Comparison of ENCODE assay signal across 14 cellular contexts in the genomic region with DNA sequence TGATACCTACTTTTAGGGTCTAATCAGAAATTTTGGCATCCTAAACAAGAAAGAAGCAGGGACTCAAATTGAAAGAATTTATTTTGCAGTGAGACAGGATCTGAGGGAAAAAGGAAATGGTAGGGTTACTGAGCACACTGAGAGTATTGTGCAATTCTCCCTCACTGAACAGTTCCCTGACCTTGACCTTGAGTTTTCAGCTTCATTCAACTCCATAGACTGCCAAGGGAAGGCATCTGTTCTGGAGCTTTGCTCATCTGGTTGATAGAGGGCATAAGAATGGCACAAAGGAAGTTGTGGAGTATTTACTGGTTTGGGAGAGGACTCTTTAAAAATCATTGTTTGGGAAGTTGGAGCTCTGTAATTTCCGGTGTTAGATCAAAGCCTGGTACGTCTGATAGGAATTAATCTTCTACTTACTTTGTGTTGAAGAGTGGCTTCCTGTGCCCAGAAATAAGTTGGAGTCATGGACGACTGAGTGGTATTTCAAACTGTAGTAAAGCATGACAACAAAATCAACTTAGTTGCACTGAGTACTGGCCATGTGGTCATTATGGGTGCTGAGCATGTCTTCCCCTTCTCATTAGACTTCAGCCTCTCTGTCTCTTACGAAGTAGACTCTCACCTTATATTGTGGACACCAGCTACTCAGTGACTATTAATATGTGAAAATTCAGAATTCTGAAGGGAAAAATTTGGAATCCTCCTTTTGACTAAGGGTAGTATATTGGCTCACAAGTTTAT. TPM values are rescaled to one million over a fixed set of nuclear protein-coding genes. Genes with fewer than 3 reads are reported as not detected.
DNase-seq lines count a peak whose midpoint lies in the region; ATAC-seq lines count a peak whose summit lies in the region.
"Had no signal": no experiment of that assay in that cellular context is flagged by ENCODE, and none has a peak within 500 bp of the region (broad histone marks: within the 10 kb centered on the region; RNA-seq: fewer than 3 reads in every experiment).

No MANE protein-coding gene starts in this region.

- H3K4me3 Mint-ChIP-seq in naive thymus-derived CD4-positive, alpha-beta T cell: no peak overlapping the region
- H3K4me3 Mint-ChIP-seq: activated CD4-positive, alpha-beta memory T cell treated with anti-CD3 and anti-CD28 coated beads for 36 hours had no signal

- peaks cover 0 to 12% (median 0%) of the 10 kb centered on the region in 5 donors for H3K36me3 Mint-ChIP-seq in naive thymus-derived CD4-positive, alpha-beta T cell

- peaks cover 0 to 2% (median 0%) of the 10 kb centered on the region in 5 donors for H3K27me3 Mint-ChIP-seq in naive thymus-derived CD4-positive, alpha-beta T cell

- peak; percentile 84 to 85 for ATAC-seq in left cardiac atrium
- no peak for ATAC-seq in naive thymus-derived CD4-positive, alpha-beta T cell

- peaks cover 5 to 22% (median 15%) of the 10 kb centered on the region in 11 donors for H3K9me3 Mint-ChIP-seq in naive thymus-derived CD4-positive, alpha-beta T cell

- H3K4me3 ChIP-seq in naive thymus-derived CD4-positive, alpha-beta T cell (ENCODE audit: low read length): no peak overlapping the region
- H3K4me3 ChIP-seq in effector memory CD4-positive, alpha-beta T cell (ENCODE audit: insufficient read depth, low read depth, low read length, poor library complexity, severe bottlenecking): no peak overlapping the region
- H3K4me3 ChIP-seq: MG63 had no signal

- no peak overlapping the region for H3K27ac Mint-ChIP-seq in naive thymus-derived CD4-positive, alpha-beta T cell
- H3K27ac Mint-ChIP-seq: activated CD4-positive, alpha-beta memory T cell treated with anti-CD3 and anti-CD28 coated beads for 36 hours had no signal

- DNase-seq in HT1080 (ENCODE audit: low read depth) (peak; percentile 42), SKM-1 (lab: John Stamatoyannopoulos, UW; ENCODE audit: unreplicated experiment) (peak; percentile 57), left cardiac atrium (no peak), pulmonary artery endothelial cell (ENCODE audit: low read depth, low spot score) (peak; percentile 5), NCI-H748 treated with DMSO at 0.1 percent for 48 hours (lab: John Stamatoyannopoulos, UW) (no peak)
- no peak for DNase-seq in naive thymus-derived CD4-positive, alpha-beta T cell
- DNase-seq in effector memory CD4-positive, alpha-beta T cell: no peak
- DNase-seq: activated CD4-positive, alpha-beta memory T cell treated with anti-CD3 and anti-CD28 coated beads for 36 hours; activated naive CD4-positive, alpha-beta T cell treated with Interleukin-2 at 50 U/mL for 16 hours; glutamatergic neuron; MG63; NCI-H524 treated with DMSO at 0.1 percent for 48 hours; stimulated activated CD4-positive, alpha-beta T cell treated with anti-CD3 and anti-CD28 coated beads, Interleukin-12 subunit alpha, Interleukin-12 subunit beta, amount 100 ng/mL, for 4 hours; SW 1271 had no signal

- H3K4me1 Mint-ChIP-seq in naive thymus-derived CD4-positive, alpha-beta T cell: peaks cover 0 to 1% (median 0%) of the 10 kb centered on the region in 7 donors

- H3K27me3 ChIP-seq in naive thymus-derived CD4-positive, alpha-beta T cell (ENCODE audit: control insufficient read depth in 2 of 2, insufficient read depth in 2 of 2, low read length in 2 of 2): no peaks in the 10 kb centered on the region
- no peaks in the 10 kb centered on the region for H3K27me3 ChIP-seq in effector memory CD4-positive, alpha-beta T cell (replicated peaks; ENCODE audit: control insufficient read depth, insufficient read depth, low read length, poor library complexity, severe bottlenecking)
- H3K27me3 ChIP-seq: MG63 had no signal

- intact Hi-C loops in left cardiac atrium (cut with DNase I): no loop called here
- intact Hi-C loops in naive thymus-derived CD4-positive, alpha-beta T cell (cut with micrococcal nuclease): no loop called here

- POLR2A ChIA-PET in naive thymus-derived CD4-positive, alpha-beta T cell (lab: Charles Lee): no interaction called here

- no peaks in the 10 kb centered on the region for H3K4me1 ChIP-seq in naive thymus-derived CD4-positive, alpha-beta T cell (ENCODE audit: control insufficient read depth in 2 of 2, insufficient read depth in 2 of 2, low read length in 2 of 2)
- no peaks in the 10 kb centered on the region for H3K4me1 ChIP-seq in effector memory CD4-positive, alpha-beta T cell (ENCODE audit: control insufficient read depth, insufficient read depth, low read length, poor library complexity, severe bottlenecking)

- H3K36me3 ChIP-seq in naive thymus-derived CD4-positive, alpha-beta T cell (ENCODE audit: control insufficient read depth in 2 of 3, insufficient read depth in 3 of 3, low read length in 3 of 3): no peaks in the 10 kb centered on the region
- H3K36me3 ChIP-seq in effector memory CD4-positive, alpha-beta T cell (ENCODE audit: control insufficient read depth, insufficient read depth, low read length): no peaks in the 10 kb centered on the region
- H3K36me3 ChIP-seq: MG63 had no signal

- CTCF ChIA-PET in naive thymus-derived CD4-positive, alpha-beta T cell (lab: Charles Lee): no interaction called here

- no peak overlapping the region for H3K27ac ChIP-seq in naive thymus-derived CD4-positive, alpha-beta T cell (ENCODE audit: low read depth, low read length)
- no peak overlapping the region for H3K27ac ChIP-seq in effector memory CD4-positive, alpha-beta T cell (ENCODE audit: insufficient read depth, low read length, poor library complexity, severe bottlenecking)

- peaks cover 0 to 8% (median 0%) of the 10 kb centered on the region in 3 experiments for H3K9me3 ChIP-seq in naive thymus-derived CD4-positive, alpha-beta T cell (ENCODE audit: control insufficient read depth in 2 of 3, low read length in 3 of 3)
- H3K9me3 ChIP-seq in effector memory CD4-positive, alpha-beta T cell (ENCODE audit: control insufficient read depth, low read length): no peaks in the 10 kb centered on the region

RNA-seq across cellular contexts. Expression of gene CLDN1, which starts 40.8 kb away (rescaled TPM):
- total RNA-seq in HT1080 (2014; rRNA removed; shearing (Covaris generic)): 0.20 and 0.37 TPM in 2 replicates
- polyA plus RNA-seq in HT1080 (2015; cell fraction: cytosol; rRNA removed): 0.01 and 0.02 TPM in 2 replicates
- polyA plus RNA-seq in HT1080 (2015; cell fraction: nucleus; rRNA removed): 0.06 and 0.18 TPM in 2 replicates
- total RNA-seq in left cardiac atrium: 1 to 10 TPM; 4.4 to 4.5 TPM
- total RNA-seq in pulmonary artery endothelial cell: 0.07 and 0.14 TPM in 2 replicates
- under 1 TPM in 2 of 5 experiments, not detected in 3; 0.08 to 0.32 TPM for total RNA-seq in naive thymus-derived CD4-positive, alpha-beta T cell
- polyA plus RNA-seq in naive thymus-derived CD4-positive, alpha-beta T cell: under 1 TPM in 1 of 2 donors, not detected in 1; 0.22 TPM

Comparison
In these comparisons a context has a peak if more than half of its experiments do, and no peak if none do; other contexts are left out.
1. DNase-seq: peak in HT1080 (single experiment), SKM-1 (single experiment) and pulmonary artery endothelial cell (single experiment); none in left cardiac atrium (single experiment), naive thymus-derived CD4-positive, alpha-beta T cell (0 of 9), NCI-H748 treated with DMSO at 0.1 percent for 48 hours (single experiment) and effector memory CD4-positive, alpha-beta T cell (0 of 3).